Comparison of ENCODE assay signal across 19 cellular contexts in the genomic region with DNA sequence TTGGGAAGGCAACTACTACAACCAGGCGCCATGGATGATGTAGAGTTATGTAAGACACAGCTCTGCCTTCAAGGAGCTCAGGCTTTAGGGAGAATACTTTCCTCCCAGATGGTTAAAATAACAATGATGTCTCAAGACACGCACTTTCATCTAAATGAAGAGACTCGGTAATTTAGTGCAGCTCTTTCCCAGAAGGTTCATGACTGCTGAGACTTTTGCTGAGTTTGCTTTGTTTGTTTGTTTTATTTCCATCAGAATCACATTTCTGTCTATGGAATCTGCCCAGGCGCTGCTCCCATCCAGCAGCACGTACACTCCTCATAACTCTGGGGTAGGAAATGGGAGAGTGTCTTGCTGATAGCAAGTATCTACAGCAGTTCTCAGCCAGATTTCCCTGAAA. TPM values are rescaled to one million over a fixed set of nuclear protein-coding genes. Genes with fewer than 3 reads are reported as not detected.
A peak's percentile ranks its signal among the peaks of the same experiment; 100 is the strongest.
DNase-seq lines count a peak whose midpoint lies in the region; TF ChIP-seq lines count a peak whose summit lies in the region.
"Had no signal": no experiment of that assay in that cellular context is flagged by ENCODE, and none has a peak within 500 bp of the region (broad histone marks: within the 10 kb centered on the region; RNA-seq: fewer than 3 reads in every experiment).

No MANE protein-coding gene starts in this region.

- no peaks in the 10 kb centered on the region for H3K9me3 Mint-ChIP-seq in HFFc6
- H3K9me3 Mint-ChIP-seq: CD4-positive, alpha-beta T cell had no signal

- no peaks in the 10 kb centered on the region for H3K36me3 Mint-ChIP-seq in HFFc6 (ENCODE audit: low read depth)

- peak overlapping the region; percentile 58; the same call in 1 of the 2 replicates for H3K27ac Mint-ChIP-seq in HFFc6
- H3K27ac Mint-ChIP-seq: CD4-positive, alpha-beta T cell had no signal

- H3K4me3 ChIP-seq in AG10803 (ENCODE audit: low read length): no peak overlapping the region
- H3K4me3 ChIP-seq: BLaER1, MG63 had no signal

- no peak for TF ChIP-seq CTCF in AG10803 (conservative IDR thresholded peaks at IDR 0.05; ENCODE audit: low read length)
- TF ChIP-seq CTCF in HFFc6 (IDR thresholded peaks at IDR 0.05): no peak

- peaks cover 23% of the 10 kb centered on the region for H3K27me3 Mint-ChIP-seq in HFFc6 (ENCODE audit: insufficient read depth)

- peaks cover 37% of the 10 kb centered on the region for H3K4me1 Mint-ChIP-seq in HFFc6 (ENCODE audit: low read depth)

- intact Hi-C loops in posterior vena cava (cut with DNase I): no loop called here

- H3K4me3 Mint-ChIP-seq in HFFc6: peak overlapping the region; percentile 34; the same call in 1 of the 2 replicates
- H3K4me3 Mint-ChIP-seq: CD4-positive, alpha-beta T cell had no signal

- DNase-seq in AG10803 (ENCODE audit: low read depth) (peak; percentile 47), HFFc6 (peak; percentile 9), dedifferentiated amniotic fluid mesenchymal stem cell (ENCODE audit: extremely low spot score) (peak; percentile 47), left kidney (ENCODE audit: low read depth, low spot score) (peak; percentile 31), posterior vena cava (ENCODE audit: low spot score) (no peak), SHP77 treated with DMSO at 0.1 percent for 48 hours (lab: John Stamatoyannopoulos, UW) (no peak), NCI-H2227 (lab: John Stamatoyannopoulos, UW; ENCODE audit: unreplicated experiment) (no peak)
- DNase-seq in activated naive CD4-positive, alpha-beta T cell (lab: John Stamatoyannopoulos, UW): no peak
- DNase-seq: Caco-2; CD4-positive, alpha-beta T cell; DMS 273 treated with DMSO at 0.1 percent for 48 hours; DND-41; MG63; NCI-H1417 treated with DMSO at 0.1 percent for 48 hours; NCI-H187; NCI-H446 treated with DMSO at 0.1 percent for 48 hours; NCI-H526 treated with DMSO at 0.1 percent for 48 hours; OCI-M1 had no signal

RNA-seq across cellular contexts. Expression of a gene that starts 33.9 kb away (rescaled TPM):
- 1 to 10 TPM; 4.0 to 5.4 (median 4.9) TPM for total RNA-seq in HFFc6 (2021; fragmentation: NEBNext Ultra II Directional; extraction: Animal tissue kit (Norgen Biotek cat#: 25700))
- 1 to 10 TPM; 2.4 to 2.7 TPM for total RNA-seq in posterior vena cava

Comparison
In these comparisons a context has a peak if more than half of its experiments do, and no peak if none do; other contexts are left out.
1. DNase-seq: peak in AG10803 (single experiment), HFFc6 (single experiment), dedifferentiated amniotic fluid mesenchymal stem cell (single experiment) and left kidney (single experiment); none in posterior vena cava (single experiment), SHP77 treated with DMSO at 0.1 percent for 48 hours (single experiment), activated naive CD4-positive, alpha-beta T cell (0 of 4) and NCI-H2227 (single experiment).